In genomic region chr4:1616574-1616964, GRCh38 we compare ENCODE assay signal across 1 cellular context.
TF ChIP-seq lines count a peak whose summit lies in the region.

No MANE protein-coding gene starts in this region.

TF ChIP-seq in K562, 482 proteins besides CTCF, POLR2A, EP300 and RAD21 (continued from another document):
- TF ChIP-seq, protein P1, sequence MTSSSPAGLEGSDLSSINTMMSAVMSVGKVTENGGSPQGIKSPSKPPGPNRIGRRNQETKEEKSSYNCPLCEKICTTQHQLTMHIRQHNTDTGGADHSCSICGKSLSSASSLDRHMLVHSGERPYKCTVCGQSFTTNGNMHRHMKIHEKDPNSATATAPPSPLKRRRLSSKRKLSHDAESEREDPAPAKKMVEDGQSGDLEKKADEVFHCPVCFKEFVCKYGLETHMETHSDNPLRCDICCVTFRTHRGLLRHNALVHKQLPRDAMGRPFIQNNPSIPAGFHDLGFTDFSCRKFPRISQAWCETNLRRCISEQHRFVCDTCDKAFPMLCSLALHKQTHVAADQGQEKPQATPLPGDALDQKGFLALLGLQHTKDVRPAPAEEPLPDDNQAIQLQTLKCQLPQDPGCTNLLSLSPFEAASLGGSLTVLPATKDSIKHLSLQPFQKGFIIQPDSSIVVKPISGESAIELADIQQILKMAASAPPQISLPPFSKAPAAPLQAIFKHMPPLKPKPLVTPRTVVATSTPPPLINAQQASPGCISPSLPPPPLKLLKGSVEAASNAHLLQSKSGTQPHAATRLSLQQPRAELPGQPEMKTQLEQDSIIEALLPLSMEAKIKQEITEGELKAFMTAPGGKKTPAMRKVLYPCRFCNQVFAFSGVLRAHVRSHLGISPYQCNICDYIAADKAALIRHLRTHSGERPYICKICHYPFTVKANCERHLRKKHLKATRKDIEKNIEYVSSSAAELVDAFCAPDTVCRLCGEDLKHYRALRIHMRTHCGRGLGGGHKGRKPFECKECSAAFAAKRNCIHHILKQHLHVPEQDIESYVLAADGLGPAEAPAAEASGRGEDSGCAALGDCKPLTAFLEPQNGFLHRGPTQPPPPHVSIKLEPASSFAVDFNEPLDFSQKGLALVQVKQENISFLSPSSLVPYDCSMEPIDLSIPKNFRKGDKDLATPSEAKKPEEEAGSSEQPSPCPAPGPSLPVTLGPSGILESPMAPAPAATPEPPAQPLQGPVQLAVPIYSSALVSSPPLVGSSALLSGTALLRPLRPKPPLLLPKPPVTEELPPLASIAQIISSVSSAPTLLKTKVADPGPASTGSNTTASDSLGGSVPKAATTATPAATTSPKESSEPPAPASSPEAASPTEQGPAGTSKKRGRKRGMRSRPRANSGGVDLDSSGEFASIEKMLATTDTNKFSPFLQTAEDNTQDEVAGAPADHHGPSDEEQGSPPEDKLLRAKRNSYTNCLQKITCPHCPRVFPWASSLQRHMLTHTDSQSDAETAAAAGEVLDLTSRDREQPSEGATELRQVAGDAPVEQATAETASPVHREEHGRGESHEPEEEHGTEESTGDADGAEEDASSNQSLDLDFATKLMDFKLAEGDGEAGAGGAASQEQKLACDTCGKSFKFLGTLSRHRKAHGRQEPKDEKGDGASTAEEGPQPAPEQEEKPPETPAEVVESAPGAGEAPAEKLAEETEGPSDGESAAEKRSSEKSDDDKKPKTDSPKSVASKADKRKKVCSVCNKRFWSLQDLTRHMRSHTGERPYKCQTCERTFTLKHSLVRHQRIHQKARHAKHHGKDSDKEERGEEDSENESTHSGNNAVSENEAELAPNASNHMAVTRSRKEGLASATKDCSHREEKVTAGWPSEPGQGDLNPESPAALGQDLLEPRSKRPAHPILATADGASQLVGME (CRISPR knock-in tag; IDR thresholded peaks at IDR 0.05): no peak
